ENCODE assay signal across 25 cellular contexts in genomic region chr1:237792149-237792548, GRCh38.
"Had no signal": no experiment of that assay in that cellular context is flagged by ENCODE, and none has a peak within 500 bp of the region (broad histone marks: within the 10 kb centered on the region; RNA-seq: fewer than 3 reads in every experiment).

No MANE protein-coding gene starts in this region.

- H3K9ac ChIP-seq: neural progenitor cell had no signal

- H3K9me3 ChIP-seq: neutrophil, pancreas, prostate gland, right lobe of liver, sigmoid colon, stomach, thoracic aorta, thyroid gland, tibial nerve, upper lobe of left lung, vagina had no signal

- H2AFZ ChIP-seq: neural progenitor cell had no signal

- H3K4me3 ChIP-seq: neural progenitor cell, pancreas, prostate gland, right lobe of liver, sigmoid colon, stomach, thoracic aorta, thyroid gland, tibial nerve, upper lobe of left lung, vagina had no signal

- DNase-seq: natural killer cell; nucleus accumbens; pancreas; retina; right cardiac atrium; right lobe of liver; sigmoid colon; small intestine; stimulated activated CD4-positive, alpha-beta T cell treated with anti-CD3 and anti-CD28 coated beads, Interleukin-15, amount 100 ng/mL, for 24 hours; stimulated activated CD4-positive, alpha-beta T cell treated with anti-CD3 and anti-CD28 coated beads, Interleukin-2, amount 100 ng/mL, for 24 hours; stimulated activated CD4-positive, alpha-beta T cell treated with anti-CD3 and anti-CD28 coated beads, Interleukin-2, amount 100 ng/mL, for 48 hours; stimulated activated CD4-positive, alpha-beta T cell treated with anti-CD3 and anti-CD28 coated beads, Interleukin-4, amount 100 ng/mL, for 24 hours; stimulated activated naive B cell treated with anti-CD40 and anti-IgM and Interleukin-4, amounts not matched to agents 10 μg/mL and 1 μg/mL and 100 μg/mL, for 72 hours; stimulated activated naive CD4-positive, alpha-beta T cell treated with Interleukin-2 at 50 U/mL for 16 hours; stomach; thyroid gland; trophoblast cell; upper lobe of left lung had no signal

- H3K4me2 ChIP-seq: neural progenitor cell had no signal

- H3K4me1 ChIP-seq: neural progenitor cell, pancreas, prostate gland, sigmoid colon, stomach, tibial nerve, upper lobe of left lung, vagina had no signal

- H3K27ac ChIP-seq: neural progenitor cell, neutrophil, pancreas, prostate gland, right lobe of liver, sigmoid colon, stomach, thoracic aorta, tibial nerve, upper lobe of left lung, vagina had no signal

- H3K36me3 ChIP-seq: neural progenitor cell, neutrophil, pancreas, prostate gland, right lobe of liver, thyroid gland, tibial nerve, upper lobe of left lung, vagina had no signal

- ATAC-seq: natural killer cell; pancreas; right lobe of liver; stimulated activated effector memory CD8-positive, alpha-beta T cell treated with anti-CD3 and anti-CD28 coated beads, Interleukin-12 subunit alpha, Interleukin-12 subunit beta, amount 100 ng/mL, for 72 hours; stimulated activated naive B cell treated with anti-CD40 and anti-IgM and Interleukin-4, amounts not matched to agents 10 μg/mL and 1 μg/mL and 100 μg/mL, for 72 hours had no signal

- H3K27me3 ChIP-seq: neural progenitor cell, neutrophil, pancreas, right lobe of liver, sigmoid colon, stomach, thyroid gland, tibial nerve, upper lobe of left lung, vagina had no signal
